9 cellular contexts compared by ENCODE assay signal in genomic region chr16:660132-660458, GRCh38. TPM values are rescaled to one million over a fixed set of nuclear protein-coding genes. Genes with fewer than 3 reads are reported as not detected.
DNase-seq lines count a peak whose midpoint lies in the region; ATAC-seq and TF ChIP-seq lines count a peak whose summit lies in the region.
"Had no signal": no experiment of that assay in that cellular context is flagged by ENCODE, and none has a peak within 500 bp of the region (broad histone marks: within the 10 kb centered on the region; RNA-seq: fewer than 3 reads in every experiment).

No MANE protein-coding gene starts in this region.

- TF ChIP-seq EP300 in suprapubic skin (IDR thresholded peaks at IDR 0.05): no peak

- H3K4me3 Mint-ChIP-seq in mesothelial cell of epicardium (no peak overlapping the region), WTC11 (no peak overlapping the region)
- H3K4me3 Mint-ChIP-seq: CD4-positive, alpha-beta memory T cell had no signal

- 60% methylated on average over 4 of the region's 6 CpGs for WGBS in suprapubic skin

- no peaks in the 10 kb centered on the region for H3K27me3 ChIP-seq in H7 (ENCODE audit: control insufficient read depth, insufficient read depth, low read length)
- no peaks in the 10 kb centered on the region for H3K27me3 ChIP-seq in layer of hippocampus (ENCODE audit: control insufficient read depth, insufficient read depth, low read length)
- no peaks in the 10 kb centered on the region for H3K27me3 ChIP-seq in suprapubic skin

- H3K36me3 Mint-ChIP-seq in mesothelial cell of epicardium: no peaks in the 10 kb centered on the region
- no peaks in the 10 kb centered on the region for H3K36me3 Mint-ChIP-seq in WTC11
- H3K36me3 Mint-ChIP-seq: CD4-positive, alpha-beta memory T cell had no signal

- H3K9me3 Mint-ChIP-seq in mesothelial cell of epicardium: no peaks in the 10 kb centered on the region
- no peaks in the 10 kb centered on the region for H3K9me3 Mint-ChIP-seq in WTC11
- H3K9me3 Mint-ChIP-seq: CD4-positive, alpha-beta memory T cell had no signal

- no peak overlapping the region for H3K27ac Mint-ChIP-seq in mesothelial cell of epicardium
- no peak overlapping the region for H3K27ac Mint-ChIP-seq in WTC11
- H3K27ac Mint-ChIP-seq: CD4-positive, alpha-beta memory T cell had no signal

- H3K27ac ChIP-seq in layer of hippocampus (ENCODE audit: low read depth, low read length) (peak overlapping the region; percentile 78), suprapubic skin (no peak overlapping the region)

- peaks cover 8% of the 10 kb centered on the region for H3K4me1 ChIP-seq in suprapubic skin

- TF ChIP-seq CTCF in suprapubic skin (IDR thresholded peaks at IDR 0.05): no peak
- TF ChIP-seq CTCF in mesothelial cell of epicardium (IDR thresholded peaks at IDR 0.05; ENCODE audit: unreplicated experiment): no peak
- no peak for TF ChIP-seq CTCF in WTC11 (IDR thresholded peaks at IDR 0.05)

- TF ChIP-seq POLR2A in suprapubic skin (IDR thresholded peaks at IDR 0.05): no peak

- POLR2A ChIA-PET in WTC11 (lab: Charles Lee): interaction anchor here (1.0 to 1.4 kb wide), 2 partner anchors 11 to 22 kb away, joined by 3 to 5 read pairs; partner anchors contain the start of gene WDR90

- H3K36me3 ChIP-seq in H7 (replicated peaks; ENCODE audit: control insufficient read depth, insufficient read depth, low read length) (no peaks in the 10 kb centered on the region), suprapubic skin (peaks cover 41% of the 10 kb centered on the region)

- CTCF ChIA-PET in WTC11 (lab: Charles Lee): interaction anchor here (0.5 to 3.3 kb wide), 26 partner anchors 11 to 1363 kb away, joined by 3 to 54 read pairs (median 4); partner anchors contain the start of genes AXIN1, CAPN15, CCDC78 and METTL26

- H3K4me1 Mint-ChIP-seq in mesothelial cell of epicardium (peaks cover 5% of the 10 kb centered on the region), WTC11 (peaks cover 4% of the 10 kb centered on the region)

- no peaks in the 10 kb centered on the region for H3K9me3 ChIP-seq in suprapubic skin

- ATAC-seq in SK-N-SH treated with all-trans-retinoic acid at 6 μM for 48 hours: peak; percentile 3; the same call in 1 of the 3 replicates
- no peak for ATAC-seq in WTC11
- no peak for ATAC-seq in HG02938 (IDR thresholded peaks at IDR 0.05; ENCODE audit: unreplicated experiment)

- DNase-seq in H7 (peak; percentile 64), suprapubic skin (ENCODE audit: low spot score in 2 of 2) (no peak), mesothelial cell of epicardium (ENCODE audit: low spot score in 2 of 2, unreplicated experiment in 2 of 2) (no peak), WTC11 (ENCODE audit: low spot score) (no peak)
- DNase-seq: activated naive CD4-positive, alpha-beta T cell treated with Interleukin-2 at 50 U/mL for 16 hours had no signal

- no peaks in the 10 kb centered on the region for H3K27me3 Mint-ChIP-seq in mesothelial cell of epicardium (ENCODE audit: low read depth)
- no peaks in the 10 kb centered on the region for H3K27me3 Mint-ChIP-seq in WTC11 (ENCODE audit: low read depth)
- H3K27me3 Mint-ChIP-seq: CD4-positive, alpha-beta memory T cell had no signal

- H3K4me3 ChIP-seq in H7 (ENCODE audit: insufficient read depth, low read depth, low read length) (no peak overlapping the region), suprapubic skin (peak overlapping the region; percentile 21)

TF ChIP-seq in SK-N-SH treated with all-trans-retinoic acid at 6 μM for 48 hours, 23 proteins besides CTCF, POLR2A, EP300 and RAD21 (continues in another document):
- no peak for TF ChIP-seq ZFP3 (CRISPR knock-in tag; IDR thresholded peaks at IDR 0.05)
- no peak for TF ChIP-seq ARNTL (CRISPR knock-in tag; IDR thresholded peaks at IDR 0.05; ENCODE audit: borderline replicate concordance, low read depth)
- TF ChIP-seq RARB (CRISPR knock-in tag; IDR thresholded peaks at IDR 0.05): no peak
- no peak for TF ChIP-seq PATZ1 (CRISPR knock-in tag; IDR thresholded peaks at IDR 0.05; ENCODE audit: borderline replicate concordance)
- no peak for TF ChIP-seq ZNF70 (CRISPR knock-in tag; IDR thresholded peaks at IDR 0.05)
- TF ChIP-seq ESRRG (CRISPR knock-in tag; IDR thresholded peaks at IDR 0.05): no peak
- no peak for TF ChIP-seq OSR1 (CRISPR knock-in tag; IDR thresholded peaks at IDR 0.05)
- TF ChIP-seq GLIS3 (CRISPR knock-in tag; IDR thresholded peaks at IDR 0.05): no peak
- no peak for TF ChIP-seq ZFP30 (CRISPR knock-in tag; IDR thresholded peaks at IDR 0.05)
- no peak for TF ChIP-seq ZC3H10 (CRISPR knock-in tag; IDR thresholded peaks at IDR 0.05)
- no peak for TF ChIP-seq ZNF565 (CRISPR knock-in tag; conservative IDR thresholded peaks at IDR 0.05; ENCODE audit: low read depth)

TF ChIP-seq in WTC11, 78 proteins besides CTCF, POLR2A, EP300 and RAD21 (continues in another document):
- no peak for TF ChIP-seq NR3C1 (CRISPR knock-in tag; conservative IDR thresholded peaks at IDR 0.05; ENCODE audit: low read depth)
- no peak for TF ChIP-seq NR2C2 (CRISPR knock-in tag; IDR thresholded peaks at IDR 0.05)
- no peak for TF ChIP-seq ATF1 (CRISPR knock-in tag; IDR thresholded peaks at IDR 0.05)
- no peak for TF ChIP-seq ZNF512 (CRISPR knock-in tag; IDR thresholded peaks at IDR 0.05; ENCODE audit: borderline replicate concordance)
- TF ChIP-seq MYBL2 (CRISPR knock-in tag; IDR thresholded peaks at IDR 0.05): no peak
- no peak for TF ChIP-seq SMAD4 (CRISPR knock-in tag; IDR thresholded peaks at IDR 0.05)
- TF ChIP-seq FOXP4 (CRISPR knock-in tag; IDR thresholded peaks at IDR 0.05): no peak
- no peak for TF ChIP-seq ZBTB43 (CRISPR knock-in tag; IDR thresholded peaks at IDR 0.05)
- TF ChIP-seq ELF4 (CRISPR knock-in tag; IDR thresholded peaks at IDR 0.05; ENCODE audit: low read depth): no peak
- no peak for TF ChIP-seq MXD4 (CRISPR knock-in tag; IDR thresholded peaks at IDR 0.05; ENCODE audit: borderline replicate concordance)
- no peak for TF ChIP-seq TP53 (CRISPR knock-in tag; IDR thresholded peaks at IDR 0.05)

RNA-seq across cellular contexts. Expression of gene RHOT2, which starts 7.8 kb away (rescaled TPM):
- 164 and 174 TPM in 2 replicates for total RNA-seq in H7 (2014; rRNA removed; shearing (Covaris generic))
- total RNA-seq in suprapubic skin (100 to 1,000 TPM in 2 of 4 donors, 10 to 100 TPM in 2; 66.9 to 156 (median 96.8) TPM), mesothelial cell of epicardium (190 to 207 TPM (median 194 TPM) in 3 replicates), WTC11 (2021) (245 to 285 TPM (median 250 TPM) in 3 replicates)

RNA-seq across cellular contexts. Expression of gene WDR90, which starts 10.9 kb away (rescaled TPM):
- 35.3 and 38.3 TPM in 2 replicates for total RNA-seq in H7 (2014; rRNA removed; shearing (Covaris generic))
- total RNA-seq in suprapubic skin (10 to 100 TPM; 18.3 to 63.0 (median 32.2) TPM), mesothelial cell of epicardium (75.9 to 86.9 TPM (median 77.2 TPM) in 3 replicates), WTC11 (2021) (66.2 to 75.8 TPM (median 69.6 TPM) in 3 replicates)

RNA-seq across cellular contexts. Expression of gene RHBDL1, which starts 15.4 kb away (rescaled TPM):
- 3.1 and 5.9 TPM in 2 replicates for total RNA-seq in H7 (2014; rRNA removed; shearing (Covaris generic))
- 1 to 10 TPM; 1.2 to 8.9 (median 3.9) TPM for total RNA-seq in suprapubic skin
- 5.9 to 6.1 TPM (median 6.0 TPM) in 3 replicates for total RNA-seq in mesothelial cell of epicardium
- total RNA-seq in WTC11 (2021): 6.7 to 8.2 TPM (median 6.7 TPM) in 3 replicates

RNA-seq across cellular contexts. Expression of gene MCRIP2, which starts 18.5 kb away (rescaled TPM):
- total RNA-seq in H7 (2014; rRNA removed; shearing (Covaris generic)): 71.5 and 83.1 TPM in 2 replicates
- total RNA-seq in suprapubic skin (10 to 100 TPM; 10.3 to 29.8 (median 24.2) TPM), mesothelial cell of epicardium (20.5 to 24.6 TPM (median 21.7 TPM) in 3 replicates), WTC11 (2021) (63.3 to 76.0 TPM (median 66.7 TPM) in 3 replicates)

RNA-seq across cellular contexts. Expression of gene STUB1, which starts 20.1 kb away (rescaled TPM):
- total RNA-seq in H7 (2014; rRNA removed; shearing (Covaris generic)): 85.3 and 115 TPM in 2 replicates
- total RNA-seq in suprapubic skin (100 to 1,000 TPM; 116 to 143 (median 125) TPM), mesothelial cell of epicardium (69.4 to 79.9 TPM (median 72.5 TPM) in 3 replicates), WTC11 (2021) (79.0 to 88.2 TPM (median 85.8 TPM) in 3 replicates)
